In the genomic region with DNA sequence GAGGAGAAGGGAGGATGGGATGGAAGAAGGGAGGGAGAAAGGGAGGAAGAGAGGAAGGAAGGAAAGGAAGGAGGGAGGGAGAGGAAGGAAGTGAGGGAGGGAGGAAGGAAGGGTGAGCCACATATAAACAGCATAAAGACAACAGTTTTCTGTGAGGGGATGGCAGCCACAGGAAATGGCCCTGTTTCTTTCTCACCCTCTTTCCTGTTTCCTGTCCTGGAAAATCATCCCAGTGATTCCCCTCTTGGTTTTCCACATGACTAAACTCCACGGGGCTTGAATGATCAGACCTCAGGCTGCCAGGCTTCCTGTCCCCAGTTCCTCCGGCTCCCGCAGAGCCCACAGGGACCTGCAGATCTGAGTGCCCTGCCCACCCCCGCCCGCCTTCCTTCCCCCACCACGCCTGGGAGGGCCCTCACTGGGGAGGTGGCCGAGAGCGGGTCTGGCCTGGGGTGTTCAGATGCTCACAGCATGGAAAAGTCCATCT, we compare ENCODE assay signal across 9 cellular contexts. TPM values are rescaled to one million over a fixed set of nuclear protein-coding genes. Genes with fewer than 3 reads are reported as not detected.
DNase-seq lines count a peak whose midpoint lies in the region; ATAC-seq, FAIRE-seq and TF ChIP-seq lines count a peak whose summit lies in the region.
"Had no signal": no experiment of that assay in that cellular context is flagged by ENCODE, and none has a peak within 500 bp of the region (broad histone marks: within the 10 kb centered on the region; RNA-seq: fewer than 3 reads in every experiment).

A gene with protein sequence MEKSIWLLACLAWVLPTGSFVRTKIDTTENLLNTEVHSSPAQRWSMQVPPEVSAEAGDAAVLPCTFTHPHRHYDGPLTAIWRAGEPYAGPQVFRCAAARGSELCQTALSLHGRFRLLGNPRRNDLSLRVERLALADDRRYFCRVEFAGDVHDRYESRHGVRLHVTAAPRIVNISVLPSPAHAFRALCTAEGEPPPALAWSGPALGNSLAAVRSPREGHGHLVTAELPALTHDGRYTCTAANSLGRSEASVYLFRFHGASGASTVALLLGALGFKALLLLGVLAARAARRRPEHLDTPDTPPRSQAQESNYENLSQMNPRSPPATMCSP (plus strand): TSS at position 418 of the 487 bp plus-strand sequence. CDS start 54 bp downstream, at position 472.

- H3K36me3 ChIP-seq in DND-41 (ENCODE audit: insufficient read depth, low read length) (no peaks in the 10 kb centered on the region), Loucy (ENCODE audit: insufficient read depth, low read length) (no peaks in the 10 kb centered on the region), H1 (ENCODE audit: control insufficient read depth in 2 of 4, insufficient read depth in 4 of 4, low read length in 3 of 4) (no peaks in the 10 kb centered on the region), neuronal stem cell (replicated peaks in 1 of 2; ENCODE audit: control insufficient read depth in 2 of 2, insufficient read depth in 2 of 2, low read length in 2 of 2) (no peaks in the 10 kb centered on the region), tibial artery (no peaks in the 10 kb centered on the region)

- H3K27ac ChIP-seq in DND-41 (ENCODE audit: low read length) (peak within 1 kb of the TSS; percentile 18; the same call in 1 of the 2 replicates), H1 (ENCODE audit: low read depth, low read length) (no peak within 1 kb of the TSS), neuronal stem cell (replicated peaks; ENCODE audit: low read length) (no peak within 1 kb of the TSS), tibial artery (no peak within 1 kb of the TSS)

- H2BK5ac ChIP-seq in H1 (ENCODE audit: low read depth, low read length) (0 out of 2 replicates have a peak within 1 kb of the TSS, but pooled peaks have one; percentile 52), neuronal stem cell (ENCODE audit: low read length) (no peak within 1 kb of the TSS)

- H3K56ac ChIP-seq in H1 (replicated peaks; ENCODE audit: insufficient read length, low read depth, low read length) = no peak within 1 kb of the TSS

- H3K23ac ChIP-seq in H1 (ENCODE audit: insufficient read length) (no peak within 1 kb of the TSS), neuronal stem cell (ENCODE audit: low read depth, low read length, poor library complexity) (peak within 1 kb of the TSS; percentile 26)

- TF ChIP-seq EP300 in H1 (IDR thresholded peaks at IDR 0.05; ENCODE audit: borderline replicate concordance in 1 of 2, low read depth in 2 of 2, low read length in 2 of 2) = no peak

- CTCF ChIA-PET in H1 (lab: Charles Lee; ENCODE audit: partially characterized antibody) = interaction anchor here (1.1 to 1.8 kb wide), 2 partner anchors 9 to 55 kb away, joined by 3 to 4 read pairs; no protein-coding TSS in a partner anchor

- H2BK120ac ChIP-seq in H1 (replicated peaks; ENCODE audit: low read depth, low read length) = no peak within 1 kb of the TSS
- H2BK120ac ChIP-seq in neuronal stem cell (ENCODE audit: low read depth, low read length) = no peak within 1 kb of the TSS

- FAIRE-seq in H1 (lab: Jason Lieb, UNC) = no peak

- H3K14ac ChIP-seq in H1 (ENCODE audit: insufficient read length) (no peak within 1 kb of the TSS), neuronal stem cell (ENCODE audit: low read length) (no peak within 1 kb of the TSS)

- H3K9me3 ChIP-seq in DND-41 (ENCODE audit: insufficient read depth, low read length, severe bottlenecking) = no peaks in the 10 kb centered on the region
- no peaks in the 10 kb centered on the region for H3K9me3 ChIP-seq in Loucy (ENCODE audit: insufficient read depth, low read depth, low read length)
- H3K9me3 ChIP-seq in H1 (ENCODE audit: insufficient read depth in 2 of 2, low read depth in 1 of 2, low read length in 1 of 2) = no peaks in the 10 kb centered on the region
- H3K9me3 ChIP-seq in neuronal stem cell (replicated peaks in 1 of 2; ENCODE audit: control insufficient read depth in 2 of 2, insufficient read depth in 1 of 2, low read depth in 1 of 2, low read length in 2 of 2) = no peaks in the 10 kb centered on the region
- H3K9me3 ChIP-seq in tibial artery = no peaks in the 10 kb centered on the region

- H4K8ac ChIP-seq in H1 (ENCODE audit: extremely low read depth, insufficient read depth, low read length) (no peak within 1 kb of the TSS; the same call in 1 of the 2 replicates), neuronal stem cell (ENCODE audit: low read depth, low read length) (no peak within 1 kb of the TSS)

- DNase-seq in DND-41 = no peak
- no peak for DNase-seq in H1 (ENCODE audit: low read depth in 1 of 2, low spot score in 2 of 2)
- DNase-seq in neuronal stem cell (ENCODE audit: low spot score) = no peak
- no peak for DNase-seq in tibial artery
- no peak for DNase-seq in NOMO-1 treated with dmso at 0.1 percent for 144 hours (lab: John Stamatoyannopoulos, UW; ENCODE audit: unreplicated experiment)
- DNase-seq: activated T-cell treated with anti-CD3 and anti-CD28 coated beads for 4 hours, retina had no signal

- H2BK20ac ChIP-seq in H1 (ENCODE audit: low read length) = peak within 1 kb of the TSS; percentile 10; the same call in 1 of the 2 replicates

- H2BK15ac ChIP-seq in H1 (ENCODE audit: low read length) = 0 out of 2 replicates have a peak within 1 kb of the TSS, but pooled peaks have one; percentile 61
- H2BK15ac ChIP-seq in neuronal stem cell (ENCODE audit: low read length) = no peak within 1 kb of the TSS

- no peaks in the 10 kb centered on the region for H3K27me3 ChIP-seq in DND-41 (ENCODE audit: insufficient read depth, low read length, poor library complexity)
- H3K27me3 ChIP-seq in Loucy (ENCODE audit: insufficient read depth, low read length, poor library complexity, severe bottlenecking) = no peaks in the 10 kb centered on the region
- no peaks in the 10 kb centered on the region for H3K27me3 ChIP-seq in H1 (replicated peaks in 1 of 4; ENCODE audit: control insufficient read depth in 3 of 4, extremely low read depth in 1 of 4, insufficient read depth in 3 of 4, low read length in 3 of 4)
- H3K27me3 ChIP-seq in neuronal stem cell (ENCODE audit: control insufficient read depth in 3 of 3, insufficient read depth in 3 of 3, low read depth in 1 of 3, low read length in 3 of 3) = peaks cover 0 to 2% (median 0%) of the 10 kb centered on the region in 3 experiments
- H3K27me3 ChIP-seq in tibial artery = no peaks in the 10 kb centered on the region

- H4K91ac ChIP-seq in H1 (replicated peaks; ENCODE audit: insufficient read length, low read length) (peak within 1 kb of the TSS; percentile 47), neuronal stem cell (ENCODE audit: low read depth, low read length, poor library complexity) (no peak within 1 kb of the TSS)

- no peak for TF ChIP-seq POLR2A in H1 (IDR thresholded peaks at IDR 0.05; ENCODE audit: control extremely low read depth in 1 of 2, low read depth in 2 of 2, low read length in 2 of 2)

- H3K4me1 ChIP-seq in DND-41 (ENCODE audit: insufficient read depth, low read length) (peaks cover 37% of the 10 kb centered on the region), Loucy (ENCODE audit: insufficient read depth, low read length, poor library complexity, severe bottlenecking) (peaks cover 62% of the 10 kb centered on the region), H1 (replicated peaks in 1 of 4; ENCODE audit: control insufficient read depth in 3 of 4, insufficient read depth in 4 of 4, low read length in 3 of 4) (peaks cover 0 to 20% (median 7%) of the 10 kb centered on the region in 4 experiments; a peak in 6 of 7 replicates), neuronal stem cell (ENCODE audit: control insufficient read depth in 2 of 2, insufficient read depth in 1 of 2, low read depth in 1 of 2, low read length in 2 of 2) (peaks cover 10 to 13% of the 10 kb centered on the region in 2 donors), tibial artery (peaks cover 0 to 8% (median 4%) of the 10 kb centered on the region in 4 donors)

- intact Hi-C loops in tibial artery (cut with DNase I; ENCODE audit: low total_unique reads) = no loop called here

- no peak within 1 kb of the TSS for H3K4me3 ChIP-seq in DND-41 (ENCODE audit: low read depth in 1 of 2, low read length in 2 of 2)
- H3K4me3 ChIP-seq in Loucy (ENCODE audit: low read length, poor library complexity, severe bottlenecking) = no peak within 1 kb of the TSS
- no peak within 1 kb of the TSS for H3K4me3 ChIP-seq in H1 (ENCODE audit: extremely low read depth in 1 of 4, insufficient read depth in 2 of 4, low read depth in 3 of 4, low read length in 4 of 4)
- no peak within 1 kb of the TSS for H3K4me3 ChIP-seq in neuronal stem cell (ENCODE audit: low read length in 2 of 2)
- H3K4me3 ChIP-seq in tibial artery = no peak within 1 kb of the TSS

- TF ChIP-seq RAD21 in H1 (IDR thresholded peaks at IDR 0.05 in 1 of 2, conservative IDR thresholded peaks at IDR 0.05 in 1 of 2; ENCODE audit: low read depth in 2 of 2, low read length in 2 of 2) = no peak

- no peak within 1 kb of the TSS for H4K5ac ChIP-seq in H1 (ENCODE audit: insufficient read length, low read depth, low read length)

- H3K9ac ChIP-seq in DND-41 (ENCODE audit: low read depth, low read length) (no peak within 1 kb of the TSS), Loucy (ENCODE audit: low read depth, low read length, poor library complexity, severe bottlenecking) (peak within 1 kb of the TSS; percentile 44), H1 (replicated peaks in 1 of 4; ENCODE audit: extremely low read depth in 1 of 4, low read depth in 3 of 4, low read length in 3 of 4) (no peak within 1 kb of the TSS), neuronal stem cell (ENCODE audit: low read depth, low read length, poor library complexity) (no peak within 1 kb of the TSS)

- H2AK5ac ChIP-seq in H1 (ENCODE audit: low read depth, low read length) (0 out of 2 replicates have a peak within 1 kb of the TSS, but pooled peaks have one; percentile 75), neuronal stem cell (ENCODE audit: low read depth, low read length) (no peak within 1 kb of the TSS)

- ATAC-seq in DND-41 (ENCODE audit: insufficient read depth, low read depth) (no peak), HG03025 (IDR thresholded peaks at IDR 0.05; ENCODE audit: low FRiP score, unreplicated experiment) (no peak)

- no peak within 1 kb of the TSS for H3K4ac ChIP-seq in H1 (replicated peaks; ENCODE audit: insufficient read length, low read depth, low read length)
- H3K4ac ChIP-seq in neuronal stem cell (ENCODE audit: low read length) = no peak within 1 kb of the TSS

- H3K79me2 ChIP-seq in DND-41 (ENCODE audit: insufficient read depth, low read length) = no peaks in the 10 kb centered on the region
- H3K79me2 ChIP-seq in Loucy (ENCODE audit: insufficient read depth, low read length) = no peaks in the 10 kb centered on the region
- no peaks in the 10 kb centered on the region for H3K79me2 ChIP-seq in H1 (ENCODE audit: control insufficient read depth in 1 of 2, insufficient read depth in 2 of 2, low read length in 2 of 2)

- H3K23me2 ChIP-seq in H1 (ENCODE audit: low read depth, low read length) = no peaks in the 10 kb centered on the region; the same call in 1 of the 2 replicates

- H3K18ac ChIP-seq in H1 (ENCODE audit: extremely low read depth, low read length) = peak within 1 kb of the TSS; percentile 32; the same call in 1 of the 2 replicates
- H3K18ac ChIP-seq in neuronal stem cell (ENCODE audit: low read length) = peak within 1 kb of the TSS; percentile 52

- H3F3A ChIP-seq in Loucy (ENCODE audit: low read depth) = peaks cover 9% of the 10 kb centered on the region; the same call in 1 of the 2 replicates

- no peaks in the 10 kb centered on the region for H4K20me1 ChIP-seq in DND-41 (ENCODE audit: insufficient read depth, low read length)
- H4K20me1 ChIP-seq in Loucy (ENCODE audit: insufficient read depth, low read length, poor library complexity, severe bottlenecking) = no peaks in the 10 kb centered on the region
- no peaks in the 10 kb centered on the region for H4K20me1 ChIP-seq in H1 (replicated peaks in 1 of 2; ENCODE audit: control insufficient read depth in 1 of 2, insufficient read depth in 2 of 2, low read length in 2 of 2)

- no peak within 1 kb of the TSS for H3K4me2 ChIP-seq in DND-41 (ENCODE audit: insufficient read depth, low read length)
- peak within 1 kb of the TSS; percentile 33 for H3K4me2 ChIP-seq in Loucy (ENCODE audit: low read depth, low read length, poor library complexity, severe bottlenecking)
- H3K4me2 ChIP-seq in H1 (ENCODE audit: insufficient read depth in 1 of 2, low read depth in 2 of 2, low read length in 2 of 2) = no peak within 1 kb of the TSS
- no peak within 1 kb of the TSS for H3K4me2 ChIP-seq in neuronal stem cell (ENCODE audit: insufficient read depth, low read length, poor library complexity, severe bottlenecking)

- WGBS in H1 (ENCODE audit: extremely low coverage in 1 of 2, insufficient coverage in 1 of 2, insufficient read length in 1 of 2, insufficient replicate concordance in 2 of 2, low coverage in 1 of 2, low lambda C conversion rate in 2 of 2, missing lambda C conversion rate in 1 of 2), 2 experiments = 77% methylated on average over 7 of the region's 8 CpGs; no CpG with 5 or more reads in 1 of the 2 experiments
- WGBS in neuronal stem cell (ENCODE audit: extremely low coverage in 2 of 2, insufficient read length in 2 of 2, insufficient replicate concordance in 1 of 2), 2 donors = no CpG with 5 or more reads among the region's 8 CpGs

- H2AFZ ChIP-seq in DND-41 (ENCODE audit: low read depth, low read length) (no peak within 1 kb of the TSS), Loucy (ENCODE audit: low read length) (no peak within 1 kb of the TSS), H1 (ENCODE audit: low read length) (no peak within 1 kb of the TSS), neuronal stem cell (ENCODE audit: low read length) (peak within 1 kb of the TSS; percentile 77)

- POLR2A ChIA-PET in H1 (lab: Charles Lee; ENCODE audit: partially characterized antibody) = no interaction called here

- no peaks in the 10 kb centered on the region for H3K79me1 ChIP-seq in H1 (ENCODE audit: low read depth, low read length)
- H3K79me1 ChIP-seq in neuronal stem cell (ENCODE audit: low read depth, low read length) = no peaks in the 10 kb centered on the region

- H3K9me2 ChIP-seq in Loucy (replicated peaks; ENCODE audit: low read depth, low read length) = no peaks in the 10 kb centered on the region

- TF ChIP-seq CTCF in DND-41 (IDR thresholded peaks at IDR 0.05; ENCODE audit: borderline replicate concordance, extremely low read depth, low read length, poor library complexity, severe bottlenecking) = no peak
- no peak for TF ChIP-seq CTCF in Loucy (conservative IDR thresholded peaks at IDR 0.05; ENCODE audit: low read length)
- TF ChIP-seq CTCF in H1 (IDR thresholded peaks at IDR 0.05; ENCODE audit: control extremely low read depth in 1 of 3, insufficient read depth in 1 of 3, low read depth in 1 of 3, low read length in 3 of 3) = no peak
- TF ChIP-seq CTCF in tibial artery (IDR thresholded peaks at IDR 0.05) = no peak

- H2BK12ac ChIP-seq in H1 (ENCODE audit: low read depth, low read length) = peak within 1 kb of the TSS; percentile 60; the same call in 1 of the 2 replicates
- H2BK12ac ChIP-seq in neuronal stem cell (ENCODE audit: low read length) = no peak within 1 kb of the TSS

RNA-seq across cellular contexts. Expression of the gene that starts here (rescaled TPM):
- 0.37 and 0.54 TPM in 2 replicates for total RNA-seq in H1 (2021; fragmentation: NEBNext Ultra II Directional; extraction: Animal tissue kit (Norgen Biotek cat#: 25700))
- 0.20 and 0.39 TPM in 2 replicates for polyA plus RNA-seq in H1 (2011; rRNA removed)
- 0.16 TPM for polyA plus RNA-seq in H1 (2011; cell fraction: cytosol; rRNA removed)
- polyA plus RNA-seq in H1 (2011; cell fraction: nucleus; rRNA removed) = 0.23 TPM
- polyA plus RNA-seq in H1 (2012, experiment 1 of 2) = 0.12 to 0.42 TPM (median 0.25 TPM) in 4 replicates
- polyA plus RNA-seq in H1 (2012, experiment 2 of 2) = 0.14 TPM
- 0.24 TPM for polyA plus RNA-seq in H1 (2013, experiment 1 of 2)
- polyA plus RNA-seq in H1 (2013, experiment 2 of 2) = 0.22 TPM
- polyA minus RNA-seq in H1 (2011; rRNA and poly(A)+ RNA removed) = 0.13 and 0.20 TPM in 2 replicates
- not detected for polyA minus RNA-seq in H1 (2011; cell fraction: cytosol; rRNA and poly(A)+ RNA removed)
- not detected for polyA minus RNA-seq in H1 (2011; cell fraction: nucleus; rRNA and poly(A)+ RNA removed)
- not detected for polyA plus RNA-seq in neuronal stem cell (2013, experiment 1 of 2)
- polyA plus RNA-seq in neuronal stem cell (2013, experiment 2 of 2) = not detected
